In the genomic region with DNA sequence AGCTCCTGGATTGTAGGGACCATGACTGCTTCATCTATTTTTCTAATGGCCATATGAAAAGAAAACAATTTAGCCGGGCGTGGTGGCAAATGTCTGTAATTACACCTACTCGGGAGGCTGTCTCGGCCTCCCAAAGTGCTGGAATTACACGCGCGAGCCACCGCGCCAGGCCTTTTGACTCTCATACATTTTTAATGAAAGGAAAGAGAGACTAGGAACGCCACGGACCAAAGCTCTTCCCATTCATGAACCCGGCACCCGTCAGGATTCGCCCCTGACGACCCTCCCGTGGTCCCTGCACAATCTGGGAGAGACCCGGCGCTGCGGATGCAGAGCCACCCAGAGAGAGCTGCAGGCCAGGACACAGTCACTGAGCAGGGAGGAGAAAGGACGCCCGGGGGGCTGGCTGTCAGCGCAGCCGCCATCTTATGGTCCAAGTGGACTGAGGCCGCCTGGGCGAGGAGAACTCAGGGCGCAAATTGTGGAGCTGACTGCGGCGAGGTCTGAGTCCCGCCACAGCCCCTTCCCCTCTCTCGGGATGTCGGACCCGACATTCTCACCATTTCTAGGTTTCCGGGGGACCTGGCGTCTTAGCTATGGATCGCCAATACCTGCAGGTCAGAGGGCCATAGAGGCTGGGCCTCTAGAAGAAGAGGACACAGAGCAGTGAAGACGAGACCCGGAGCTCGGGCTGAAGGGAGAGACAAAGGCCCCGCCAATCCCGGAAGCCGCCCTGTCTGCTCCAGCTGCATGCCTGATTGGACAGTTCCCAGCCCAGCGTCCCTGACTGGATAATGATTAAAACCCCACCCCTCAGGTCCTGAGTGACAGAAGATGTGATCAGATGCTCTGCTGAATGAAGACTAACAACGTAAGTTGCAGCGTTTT, we compare ENCODE assay signal across 8 cellular contexts. TPM values are rescaled to one million over a fixed set of nuclear protein-coding genes. Genes with fewer than 3 reads are reported as not detected.
DNase-seq lines count a peak whose midpoint lies in the region; ATAC-seq and TF ChIP-seq lines count a peak whose summit lies in the region.

A gene (minus strand): TSS at position 705 of the 888 bp plus-strand sequence. CDS start 142 bp downstream, at position 563.

- peaks cover 0 to 10% (median 5%) of the 10 kb centered on the region in 7 donors for H3K9me3 Mint-ChIP-seq in CD4-positive, CD25-positive, alpha-beta regulatory T cell
- H3K9me3 Mint-ChIP-seq in activated T-helper 2 cell treated with anti-CD3 and anti-CD28 coated beads, Interferon-gamma antibody, Interleukin-2, Interleukin-4, amounts not matched to agents 10 μg/mL and 5 μg/mL and 100 μg/mL, durations not matched to agents 14 hours and 24 hours and 36 hours, result peaks cover 30% of the 10 kb centered on the region
- H3K9me3 Mint-ChIP-seq in neural progenitor cell, result peaks cover 50% of the 10 kb centered on the region

- TF ChIP-seq CTCF in fibroblast of villous mesenchyme (IDR thresholded peaks at IDR 0.05; ENCODE audit: insufficient read depth, low read depth, low read length), result peak; percentile 20
- no peak for TF ChIP-seq CTCF in neural progenitor cell (IDR thresholded peaks at IDR 0.05)
- peak in 1 of 7 experiments; percentile 13 for TF ChIP-seq CTCF in stomach (IDR thresholded peaks at IDR 0.05)

- TF ChIP-seq POLR2A in stomach (IDR thresholded peaks at IDR 0.05), result no peak

- H3K4me2 ChIP-seq in neural progenitor cell, result peak within 1 kb of the TSS; percentile 88

- peak within 1 kb of the TSS; percentile 95 to 98 (median 95) for H3K27ac Mint-ChIP-seq in CD4-positive, CD25-positive, alpha-beta regulatory T cell
- H3K27ac Mint-ChIP-seq in activated T-helper 2 cell treated with anti-CD3 and anti-CD28 coated beads, Interferon-gamma antibody, Interleukin-2, Interleukin-4, amounts not matched to agents 10 μg/mL and 5 μg/mL and 100 μg/mL, durations not matched to agents 14 hours and 24 hours and 36 hours, result peak within 1 kb of the TSS; percentile 92
- peak within 1 kb of the TSS; percentile 88 for H3K27ac Mint-ChIP-seq in neural progenitor cell

- peaks cover 6% of the 10 kb centered on the region for H3F3A ChIP-seq in neural progenitor cell (ENCODE audit: low read depth)

- H3K27me3 ChIP-seq in CD4-positive, CD25-positive, alpha-beta regulatory T cell (ENCODE audit: control insufficient read depth, insufficient read depth, low read length), result no peaks in the 10 kb centered on the region
- H3K27me3 ChIP-seq in neural progenitor cell (no peaks in the 10 kb centered on the region), stomach (no peaks in the 10 kb centered on the region)

- 0 to 4% (median 1%) methylated on average over 40 to 44 of the region's 44 CpGs for WGBS in stomach, 5 donors

- peak within 1 kb of the TSS; percentile 76 for H3K9ac ChIP-seq in neural progenitor cell

- DNase-seq in CD4-positive, CD25-positive, alpha-beta regulatory T cell, result peak; percentile 80 to 93 (median 88)
- DNase-seq in OCI-M2 (lab: John Stamatoyannopoulos, UW; ENCODE audit: unreplicated experiment) (peak; percentile 91), fibroblast of villous mesenchyme (ENCODE audit: low read depth) (peak; percentile 83), neural progenitor cell (ENCODE audit: low spot score) (peak; percentile 93), stomach (peak; percentile 87)
- peak; percentile 80 for DNase-seq in activated T-helper 2 cell treated with anti-CD3 and anti-CD28 coated beads, Interferon-gamma antibody, Interleukin-2, Interleukin-4, amounts not matched to agents 10 μg/mL and 5 μg/mL and 100 μg/mL, durations not matched to agents 14 hours and 24 hours and 36 hours (ENCODE audit: low spot score)

- no peak for TF ChIP-seq EP300 in stomach (IDR thresholded peaks at IDR 0.05)

- H3K27me3 Mint-ChIP-seq in CD4-positive, CD25-positive, alpha-beta regulatory T cell, result no peaks in the 10 kb centered on the region
- no peaks in the 10 kb centered on the region for H3K27me3 Mint-ChIP-seq in activated T-helper 2 cell treated with anti-CD3 and anti-CD28 coated beads, Interferon-gamma antibody, Interleukin-2, Interleukin-4, amounts not matched to agents 10 μg/mL and 5 μg/mL and 100 μg/mL, durations not matched to agents 14 hours and 24 hours and 36 hours (ENCODE audit: low read depth)
- peaks cover 1% of the 10 kb centered on the region for H3K27me3 Mint-ChIP-seq in neural progenitor cell (ENCODE audit: insufficient read depth, low read depth)

- H3K4me1 Mint-ChIP-seq in CD4-positive, CD25-positive, alpha-beta regulatory T cell, result peaks cover 8 to 42% (median 20%) of the 10 kb centered on the region in 4 donors
- H3K4me1 Mint-ChIP-seq in activated T-helper 2 cell treated with anti-CD3 and anti-CD28 coated beads, Interferon-gamma antibody, Interleukin-2, Interleukin-4, amounts not matched to agents 10 μg/mL and 5 μg/mL and 100 μg/mL, durations not matched to agents 14 hours and 24 hours and 36 hours (ENCODE audit: low read depth), result peaks cover 10% of the 10 kb centered on the region
- peaks cover 2% of the 10 kb centered on the region for H3K4me1 Mint-ChIP-seq in neural progenitor cell

- H3K36me3 Mint-ChIP-seq in CD4-positive, CD25-positive, alpha-beta regulatory T cell, result peaks cover 17% of the 10 kb centered on the region
- H3K36me3 Mint-ChIP-seq in activated T-helper 2 cell treated with anti-CD3 and anti-CD28 coated beads, Interferon-gamma antibody, Interleukin-2, Interleukin-4, amounts not matched to agents 10 μg/mL and 5 μg/mL and 100 μg/mL, durations not matched to agents 14 hours and 24 hours and 36 hours (ENCODE audit: low read depth), result peaks cover 27% of the 10 kb centered on the region
- peaks cover 25% of the 10 kb centered on the region for H3K36me3 Mint-ChIP-seq in neural progenitor cell

- H3K4me3 ChIP-seq in CD4-positive, CD25-positive, alpha-beta regulatory T cell (ENCODE audit: low read depth, low read length), result peak within 1 kb of the TSS; percentile 82
- H3K4me3 ChIP-seq in fibroblast of villous mesenchyme (ENCODE audit: low read depth, low read length) (peak within 1 kb of the TSS; percentile 73), neural progenitor cell (peak within 1 kb of the TSS; percentile 73), stomach (peak within 1 kb of the TSS; percentile 65 to 68 (median 66))

- peak within 1 kb of the TSS; percentile 81 for H2AFZ ChIP-seq in neural progenitor cell (replicated peaks)

- intact Hi-C loops in activated T-helper 2 cell treated with anti-CD3 and anti-CD28 coated beads, Interferon-gamma antibody, Interleukin-2, Interleukin-4, amounts not matched to agents 10 μg/mL and 5 μg/mL and 100 μg/mL, durations not matched to agents 14 hours and 24 hours and 36 hours (cut with micrococcal nuclease), result loop anchor here (2.0 to 10.0 kb wide), 2 partner anchors 156 to 364 kb away; a partner anchor contains a TSS
- intact Hi-C loops in stomach (cut with DNase I; ENCODE audit: low total_unique reads), result no loop called here

- peaks cover under 1% of the 10 kb centered on the region for H3K36me3 ChIP-seq in CD4-positive, CD25-positive, alpha-beta regulatory T cell (ENCODE audit: control insufficient read depth, insufficient read depth, low read length)
- H3K36me3 ChIP-seq in neural progenitor cell, result no peaks in the 10 kb centered on the region
- peaks cover 0 to 10% (median 0%) of the 10 kb centered on the region in 4 donors for H3K36me3 ChIP-seq in stomach

- H3K9me3 ChIP-seq in CD4-positive, CD25-positive, alpha-beta regulatory T cell (ENCODE audit: control insufficient read depth in 2 of 2, low read length in 2 of 2), result no peaks in the 10 kb centered on the region
- H3K9me3 ChIP-seq in neural progenitor cell (ENCODE audit: low read depth) (no peaks in the 10 kb centered on the region), stomach (no peaks in the 10 kb centered on the region)

- H3K4me3 Mint-ChIP-seq in CD4-positive, CD25-positive, alpha-beta regulatory T cell, result peak within 1 kb of the TSS; percentile 89 to 99 (median 96)
- peak within 1 kb of the TSS; percentile 92 for H3K4me3 Mint-ChIP-seq in activated T-helper 2 cell treated with anti-CD3 and anti-CD28 coated beads, Interferon-gamma antibody, Interleukin-2, Interleukin-4, amounts not matched to agents 10 μg/mL and 5 μg/mL and 100 μg/mL, durations not matched to agents 14 hours and 24 hours and 36 hours (ENCODE audit: low read depth)
- peak within 1 kb of the TSS; percentile 91 for H3K4me3 Mint-ChIP-seq in neural progenitor cell

- peaks cover 29% of the 10 kb centered on the region for H3K79me2 ChIP-seq in neural progenitor cell (ENCODE audit: low read depth)

- peak; percentile 91 to 95 for ATAC-seq in CD4-positive, CD25-positive, alpha-beta regulatory T cell (ENCODE audit: low read depth in 2 of 2)
- ATAC-seq in GM19324 (IDR thresholded peaks at IDR 0.05; ENCODE audit: low FRiP score, unreplicated experiment), result peak; percentile 79
- peak; percentile 84 for ATAC-seq in HG03520 (IDR thresholded peaks at IDR 0.05; ENCODE audit: unreplicated experiment)

- H3K4me1 ChIP-seq in CD4-positive, CD25-positive, alpha-beta regulatory T cell (ENCODE audit: control insufficient read depth, insufficient read depth, low read length, poor library complexity, severe bottlenecking), result peaks cover 13% of the 10 kb centered on the region
- no peaks in the 10 kb centered on the region for H3K4me1 ChIP-seq in neural progenitor cell
- H3K4me1 ChIP-seq in stomach, result peaks cover 0 to 26% (median 6%) of the 10 kb centered on the region in 4 donors

- H4K20me1 ChIP-seq in neural progenitor cell (ENCODE audit: low read depth), result no peaks in the 10 kb centered on the region

- peak within 1 kb of the TSS; percentile 82 for H3K27ac ChIP-seq in CD4-positive, CD25-positive, alpha-beta regulatory T cell (ENCODE audit: insufficient read depth, low read length, poor library complexity, severe bottlenecking)
- peak within 1 kb of the TSS; percentile 43 for H3K27ac ChIP-seq in neural progenitor cell
- peak within 1 kb of the TSS; percentile 55 to 82 (median 79) for H3K27ac ChIP-seq in stomach

RNA-seq across cellular contexts. Expression of the gene that starts here (rescaled TPM):
- total RNA-seq in CD4-positive, CD25-positive, alpha-beta regulatory T cell, result 1.9 TPM
- 1 to 10 TPM; 1.7 to 2.9 (median 2.2) TPM for polyA plus RNA-seq in CD4-positive, CD25-positive, alpha-beta regulatory T cell
- 3.1 and 3.5 TPM in 2 replicates for total RNA-seq in activated T-helper 2 cell treated with anti-CD3 and anti-CD28 coated beads, Interferon-gamma antibody, Interleukin-2, Interleukin-4, amounts not matched to agents 10 μg/mL and 5 μg/mL and 100 μg/mL, durations not matched to agents 14 hours and 24 hours and 36 hours
- 0.32 and 0.43 TPM in 2 replicates for total RNA-seq in fibroblast of villous mesenchyme
- 11.4 and 16.7 TPM in 2 replicates for total RNA-seq in neural progenitor cell (ENCODE audit: low replicate concordance)
- total RNA-seq in stomach, result 1 to 10 TPM in 3 of 5 donors, under 1 TPM in 1, not detected in 1; 0.89 to 3.5 (median 1.7) TPM
- polyA plus RNA-seq in stomach, result under 1 TPM; 0.62 to 0.92 (median 0.90) TPM

Comparison
In these comparisons a context has a peak if more than half of its experiments do, and no peak if none do; other contexts are left out.
1. Peak in every context shown above with its lines: DNase-seq, ATAC-seq, H3K4me3 ChIP-seq and H3K27ac ChIP-seq.
2. Peak in DNase-seq and H3K4me3 ChIP-seq in fibroblast of villous mesenchyme; RNA of the gene not detected or under 1 TPM.